Comparison of ENCODE assay signal across 12 cellular contexts in genomic region chr1:211566431-211567025, GRCh38.
DNase-seq lines count a peak whose midpoint lies in the region; ATAC-seq lines count a peak whose summit lies in the region.
"Had no signal": no experiment of that assay in that cellular context is flagged by ENCODE, and none has a peak within 500 bp of the region (broad histone marks: within the 10 kb centered on the region; RNA-seq: fewer than 3 reads in every experiment).

No MANE protein-coding gene starts in this region.

- H3K4me1 Mint-ChIP-seq in stimulated activated naive CD8-positive, alpha-beta T cell treated with anti-CD3 and anti-CD28 coated beads, Interleukin-15, amount 100 ng/mL, for 72 hours, result peaks cover 32% of the 10 kb centered on the region

- ATAC-seq in GM21717 (IDR thresholded peaks at IDR 0.05; ENCODE audit: unreplicated experiment) (peak; percentile 96), HG03159 (IDR thresholded peaks at IDR 0.05; ENCODE audit: unreplicated experiment) (peak; percentile 90)
- ATAC-seq in stimulated activated naive CD8-positive, alpha-beta T cell treated with anti-CD3 and anti-CD28 coated beads, Interleukin-15, amount 100 ng/mL, for 72 hours, result peak; percentile 65

- H3K27me3 Mint-ChIP-seq in stimulated activated naive CD8-positive, alpha-beta T cell treated with anti-CD3 and anti-CD28 coated beads, Interleukin-15, amount 100 ng/mL, for 72 hours, result no peaks in the 10 kb centered on the region

- in situ Hi-C loops in KBM-7 (cut with MboI; ENCODE audit: low pct_unique_long_range_greater_than_20kb, low sequenced_read_pairs), result no loop called here

- peak; percentile 6 for DNase-seq in stimulated activated CD4-positive, alpha-beta T cell treated with anti-CD3 and anti-CD28 coated beads, Interleukin-1b, Interleukin-23, amount 100 ng/mL, for 48 hours
- DNase-seq in stimulated activated CD4-positive, alpha-beta T cell treated with anti-CD3 and anti-CD28 coated beads, Interleukin-4, amount 100 ng/mL, for 24 hours, result no peak
- no peak for DNase-seq in stimulated activated naive CD8-positive, alpha-beta T cell treated with anti-CD3 and anti-CD28 coated beads, Interleukin-15, amount 100 ng/mL, for 72 hours
- DNase-seq in NCI-H1694 (lab: John Stamatoyannopoulos, UW) (no peak), KBM-7 (no peak), KG1 (lab: John Stamatoyannopoulos, UW) (no peak)
- DNase-seq: midbrain, NCI-H1694 treated with DMSO at 0.1 percent for 48 hours, sigmoid colon had no signal

- no peak overlapping the region for H3K27ac Mint-ChIP-seq in stimulated activated naive CD8-positive, alpha-beta T cell treated with anti-CD3 and anti-CD28 coated beads, Interleukin-15, amount 100 ng/mL, for 72 hours
- H3K27ac Mint-ChIP-seq: activated naive CD8-positive, alpha-beta T cell had no signal

- no peaks in the 10 kb centered on the region for H3K9me3 Mint-ChIP-seq in stimulated activated naive CD8-positive, alpha-beta T cell treated with anti-CD3 and anti-CD28 coated beads, Interleukin-15, amount 100 ng/mL, for 72 hours

- H3K4me3 Mint-ChIP-seq in stimulated activated naive CD8-positive, alpha-beta T cell treated with anti-CD3 and anti-CD28 coated beads, Interleukin-15, amount 100 ng/mL, for 72 hours, result no peak overlapping the region
- H3K4me3 Mint-ChIP-seq: activated naive CD8-positive, alpha-beta T cell had no signal
